14 cellular contexts compared by ENCODE assay signal in the genomic region with DNA sequence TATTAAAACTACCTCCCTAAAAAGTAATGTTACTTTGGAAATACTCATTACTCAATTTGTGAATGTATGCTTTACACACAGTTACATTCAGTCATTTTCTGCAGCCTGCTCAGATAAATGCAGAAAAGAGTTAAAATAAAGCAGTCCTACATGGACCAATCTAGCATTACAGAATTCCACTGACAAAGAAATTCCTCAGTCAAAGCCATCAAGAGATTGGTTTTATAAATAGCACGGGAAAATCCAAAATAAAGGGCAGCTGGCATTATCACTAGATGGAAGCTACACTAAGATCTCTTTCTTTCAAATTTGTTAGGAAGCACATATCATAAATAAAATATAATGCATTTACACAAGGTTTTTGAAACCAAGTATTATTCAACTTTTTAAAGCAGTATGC.
"Had no signal": no experiment of that assay in that cellular context is flagged by ENCODE, and none has a peak within 500 bp of the region (broad histone marks: within the 10 kb centered on the region; RNA-seq: fewer than 3 reads in every experiment).

No MANE protein-coding gene starts in this region.

- H3K27ac ChIP-seq: epithelial cell of prostate, gastrocnemius medialis, left lung, tibial nerve, vagina had no signal

- H3K4me3 Mint-ChIP-seq: central memory CD8-positive, alpha-beta T cell; T-helper 2 cell treated with Interferon-gamma antibody and Interleukin-4, amounts not matched to agents 5 μg/mL and 100 μg/mL, for 36 hours had no signal

- H3K27me3 Mint-ChIP-seq: central memory CD8-positive, alpha-beta T cell had no signal

- H3K9me3 ChIP-seq: gastrocnemius medialis, left lung, tibial nerve, vagina had no signal

- H3K27ac Mint-ChIP-seq: T-helper 2 cell treated with Interferon-gamma antibody and Interleukin-4, amounts not matched to agents 5 μg/mL and 100 μg/mL, for 36 hours had no signal

- ATAC-seq: activated CD4-positive, CD25-positive, alpha-beta regulatory T cell treated with anti-CD3 and anti-CD28 coated beads, Interleukin-2, amount 50 U/mL, for 24 hours; gastrocnemius medialis; left lung had no signal

- DNase-seq: activated CD4-positive, alpha-beta T cell treated with anti-CD3 and anti-CD28 coated beads, Interleukin-2, amount 50 U/mL, for 48 hours; activated effector memory CD4-positive, alpha-beta T cell treated with Interleukin-2 at 50 U/mL for 16 hours; effector memory CD4-positive, alpha-beta T cell; gastrocnemius medialis; left lung; mesenchymal stem cell; retina; small intestine had no signal

- H3K36me3 ChIP-seq: gastrocnemius medialis had no signal

- H3K27me3 ChIP-seq: gastrocnemius medialis, left lung, tibial nerve, vagina had no signal

- H3K9me3 Mint-ChIP-seq: central memory CD8-positive, alpha-beta T cell; T-helper 2 cell treated with Interferon-gamma antibody and Interleukin-4, amounts not matched to agents 5 μg/mL and 100 μg/mL, for 36 hours had no signal

- H3K4me3 ChIP-seq: gastrocnemius medialis, left lung, tibial nerve, vagina had no signal
